1 cellular context compared by ENCODE assay signal in genomic region chrX:46693149-46693548, GRCh38.
A peak's percentile ranks its signal among the peaks of the same experiment; 100 is the strongest.
TF ChIP-seq lines count a peak whose summit lies in the region.

No MANE protein-coding gene starts in this region.

TF ChIP-seq in GM12878, 131 proteins besides CTCF, POLR2A, EP300 and RAD21 (continued from another document):
- TF ChIP-seq RELB (IDR thresholded peaks at IDR 0.05; ENCODE audit: low read depth) (peak; percentile 75), CREM (IDR thresholded peaks at IDR 0.05; ENCODE audit: low read depth) (peak; percentile 33; the same call in 1 of the 2 replicates), PRDM15 (CRISPR knock-in tag; IDR thresholded peaks at IDR 0.05) (no peak), ZNF592 (IDR thresholded peaks at IDR 0.05) (no peak), NR2F1 (conservative IDR thresholded peaks at IDR 0.05) (no peak), DPF2 (IDR thresholded peaks at IDR 0.05) (peak; percentile 64), WRNIP1 (IDR thresholded peaks at IDR 0.05; ENCODE audit: borderline replicate concordance, low read depth, low read length) (no peak), MEF2A (IDR thresholded peaks at IDR 0.05; ENCODE audit: insufficient read depth, low read depth, low read length) (peak; percentile 83), ZNF687 (IDR thresholded peaks at IDR 0.05) (no peak), FOS (IDR thresholded peaks at IDR 0.05; ENCODE audit: borderline replicate concordance, extremely low read depth, insufficient read length) (no peak), JUND (IDR thresholded peaks at IDR 0.05; ENCODE audit: low read depth, low read length) (no peak), CBX3 (IDR thresholded peaks at IDR 0.05; ENCODE audit: borderline replicate concordance, low read depth) (no peak), IKZF1 (conservative IDR thresholded peaks at IDR 0.05) (peak; percentile 76), ATF2 (IDR thresholded peaks at IDR 0.05; ENCODE audit: low read length) (peak; percentile 58), SUPT20H (IDR thresholded peaks at IDR 0.05; ENCODE audit: borderline replicate concordance, control insufficient read depth, low read depth, low read length) (no peak), SMAD1 (IDR thresholded peaks at IDR 0.05; ENCODE audit: low read depth, partially characterized antibody) (no peak), YBX1 (IDR thresholded peaks at IDR 0.05) (no peak), NRF1 (conservative IDR thresholded peaks at IDR 0.05; ENCODE audit: low read depth, low read length) (no peak), CUX1 (IDR thresholded peaks at IDR 0.05; ENCODE audit: insufficient replicate concordance, low read depth, low read length) (peak; percentile 91), NR2C2 (IDR thresholded peaks at IDR 0.05; ENCODE audit: borderline replicate concordance, control insufficient read depth, insufficient read length, low read depth) (no peak), KLF5 (IDR thresholded peaks at IDR 0.05; ENCODE audit: partially characterized antibody) (peak; percentile 60), SUZ12 (IDR thresholded peaks at IDR 0.05; ENCODE audit: unreplicated experiment) (no peak), PKNOX1 (IDR thresholded peaks at IDR 0.05) (no peak), SMAD5 (IDR thresholded peaks at IDR 0.05; ENCODE audit: low read depth) (no peak)
TF ChIP-seq in GM12878: peak in this region for 16.
